Comparison of ENCODE assay signal across 16 cellular contexts in genomic region chrX:71143508-71143907, GRCh38. TPM values are rescaled to one million over a fixed set of nuclear protein-coding genes. Genes with fewer than 3 reads are reported as not detected.
DNase-seq lines count a peak whose midpoint lies in the region; ATAC-seq, FAIRE-seq and TF ChIP-seq lines count a peak whose summit lies in the region.
"Had no signal": no experiment of that assay in that cellular context is flagged by ENCODE, and none has a peak within 500 bp of the region (broad histone marks: within the 10 kb centered on the region; RNA-seq: fewer than 3 reads in every experiment).

No MANE protein-coding gene starts in this region.

- H3K4me3 ChIP-seq in pancreas, result no peak overlapping the region
- no peak overlapping the region for H3K4me3 ChIP-seq in effector memory CD4-positive, alpha-beta T cell (ENCODE audit: insufficient read depth, low read depth, low read length, poor library complexity, severe bottlenecking)

- no peaks in the 10 kb centered on the region for H3K9me3 ChIP-seq in pancreas
- no peaks in the 10 kb centered on the region for H3K9me3 ChIP-seq in effector memory CD4-positive, alpha-beta T cell (ENCODE audit: control insufficient read depth, low read length)

- FAIRE-seq in frontal cortex (lab: Jason Lieb, UNC) (no peak), pancreas (lab: Jason Lieb, UNC) (no peak)

- DNase-seq in Ammon's horn (ENCODE audit: low spot score) (peak; percentile 64), anterior cingulate cortex (lab: John Stamatoyannopoulos, UW) (peak in 43 of 58 donors; percentile 1 to 60 (median 15)), frontal cortex (ENCODE audit: low spot score in 2 of 2) (peak; percentile 37 to 44), pancreas (peak in 3 of 6 donors; percentile 39 to 45 (median 40)), NCI-H345 (lab: John Stamatoyannopoulos, UW) (no peak), NCI-H446 treated with DMSO at 0.1 percent for 48 hours (lab: John Stamatoyannopoulos, UW) (no peak)
- DNase-seq in effector memory CD4-positive, alpha-beta T cell, result no peak
- no peak for DNase-seq in stimulated activated CD4-positive, alpha-beta T cell treated with anti-CD3 and anti-CD28 coated beads, Interleukin-4, amount 100 ng/mL, for 1 hour
- DNase-seq: activated CD4-positive, alpha-beta memory T cell treated with anti-CD3 and anti-CD28 coated beads, Interleukin-2, amount 10 ng/mL, durations not matched to agents 7 days and 5 days; activated naive CD4-positive, alpha-beta T cell treated with anti-CD3 and anti-CD28 coated beads, Interleukin-2, amount 50 U/mL, for 16 hours; AML-193; dermis blood vessel endothelial cell; NCI-H1092; NCI-H524 had no signal

- no peak for TF ChIP-seq CTCF in pancreas (IDR thresholded peaks at IDR 0.05)

- H3K36me3 ChIP-seq in pancreas, result peaks cover 0 to 5% (median 0%) of the 10 kb centered on the region in 3 donors
- H3K36me3 ChIP-seq in effector memory CD4-positive, alpha-beta T cell (ENCODE audit: control insufficient read depth, insufficient read depth, low read length), result peaks cover 7% of the 10 kb centered on the region

- ATAC-seq in pancreas, result peak in 3 of 4 donors; percentile 25 to 35 (median 26)

- WGBS in pancreas, 2 donors, result 38 to 46% methylated on average over 6 of the region's 6 CpGs

- no peaks in the 10 kb centered on the region for H3K27me3 ChIP-seq in pancreas
- H3K27me3 ChIP-seq in effector memory CD4-positive, alpha-beta T cell (replicated peaks; ENCODE audit: control insufficient read depth, insufficient read depth, low read length, poor library complexity, severe bottlenecking), result no peaks in the 10 kb centered on the region

- H3K4me1 ChIP-seq in pancreas, result no peaks in the 10 kb centered on the region
- peaks cover 9% of the 10 kb centered on the region for H3K4me1 ChIP-seq in effector memory CD4-positive, alpha-beta T cell (ENCODE audit: control insufficient read depth, insufficient read depth, low read length, poor library complexity, severe bottlenecking)

- intact Hi-C loops in pancreas (cut with DNase I), result no loop called here

- no peak overlapping the region for H3K27ac ChIP-seq in pancreas
- no peak overlapping the region for H3K27ac ChIP-seq in effector memory CD4-positive, alpha-beta T cell (ENCODE audit: insufficient read depth, low read length, poor library complexity, severe bottlenecking)

RNA-seq across cellular contexts. Expression of gene NLGN3, which starts 1.1 kb away (rescaled TPM):
- total RNA-seq in frontal cortex (15.1 TPM), pancreas (under 1 TPM; 0.04 to 0.56 (median 0.21) TPM)
- polyA plus RNA-seq in pancreas, result under 1 TPM; 0.11 to 0.33 TPM

RNA-seq across cellular contexts. Expression of gene MED12, which starts 25.1 kb away (rescaled TPM):
- 11.4 TPM for total RNA-seq in frontal cortex
- total RNA-seq in pancreas, result 10 to 100 TPM; 12.2 to 25.7 (median 18.8) TPM
- 10 to 100 TPM; 12.8 to 15.9 TPM for polyA plus RNA-seq in pancreas

RNA-seq across cellular contexts. Expression of gene IL2RG, which starts 32.1 kb away (rescaled TPM):
- not detected for total RNA-seq in frontal cortex
- 1 to 10 TPM in 4 of 6 donors, under 1 TPM in 2; 0.19 to 4.4 (median 1.8) TPM for total RNA-seq in pancreas
- 1 to 10 TPM; 1.1 to 1.3 TPM for polyA plus RNA-seq in pancreas
- total RNA-seq: HT-29 had no signal

RNA-seq across cellular contexts. Expression of gene CXorf65, which starts 37.0 kb away (rescaled TPM):
- total RNA-seq in frontal cortex (not detected), pancreas (not detected)
- not detected for polyA plus RNA-seq in pancreas
- total RNA-seq: dermis blood vessel endothelial cell, HT-29, liver had no signal
- polyA plus RNA-seq: liver had no signal

RNA-seq across cellular contexts. Expression of gene FOXO4, which starts 47.9 kb away (rescaled TPM):
- total RNA-seq in frontal cortex (3.7 TPM), pancreas (10 to 100 TPM in 5 of 6 donors, 1 to 10 TPM in 1; 8.9 to 20.0 (median 14.6) TPM)
- polyA plus RNA-seq in pancreas, result 1 to 10 TPM; 7.5 to 8.5 TPM

Comparison
In these comparisons a context has a peak if more than half of its experiments do, and no peak if none do; other contexts are left out.
1. DNase-seq: peak in Ammon's horn (single experiment), anterior cingulate cortex (43 of 58) and frontal cortex (2 of 2); none in NCI-H345 (single experiment), effector memory CD4-positive, alpha-beta T cell (0 of 3), stimulated activated CD4-positive, alpha-beta T cell treated with anti-CD3 and anti-CD28 coated beads, Interleukin-4, amount 100 ng/mL, for 1 hour (single experiment) and NCI-H446 treated with DMSO at 0.1 percent for 48 hours (single experiment).
2. RNA of gene NLGN3, which starts 1.1 kb away (total RNA-seq): 15.1 TPM in frontal cortex (single experiment); 0.04 to 0.56 TPM in pancreas; every median in the first group is over 10 times any median in the second.